8 cellular contexts compared by ENCODE assay signal in the genomic region with DNA sequence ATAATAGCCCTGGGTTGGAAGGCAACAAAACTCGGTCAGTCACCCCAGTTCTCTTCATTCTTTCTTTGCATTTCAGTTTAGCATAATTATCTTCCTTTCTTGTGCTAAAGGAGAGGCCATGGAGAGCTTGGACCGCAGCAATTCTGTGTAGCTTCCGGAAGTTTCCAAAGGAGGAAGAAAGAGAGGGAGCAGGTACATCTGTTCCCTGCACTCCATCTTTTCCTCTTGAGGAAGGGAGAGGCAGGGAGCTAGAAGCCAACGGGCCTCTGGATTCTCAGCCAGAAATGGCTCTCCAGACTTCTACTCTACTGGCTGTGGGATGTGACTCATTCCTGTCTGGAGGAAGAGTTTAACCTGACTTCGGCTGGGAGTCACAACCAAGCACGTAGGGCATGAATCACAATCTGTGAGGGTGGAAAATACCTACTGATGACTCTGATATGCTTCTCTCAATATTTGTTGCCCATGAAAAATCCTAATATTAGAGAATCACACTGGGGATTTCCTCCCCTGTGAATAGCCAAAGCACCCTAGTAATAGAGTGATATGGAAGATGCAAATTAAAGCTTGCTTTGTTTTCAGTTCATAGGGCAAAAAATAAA. TPM values are rescaled to one million over a fixed set of nuclear protein-coding genes. Genes with fewer than 3 reads are reported as not detected.
A peak's percentile ranks its signal among the peaks of the same experiment; 100 is the strongest.
DNase-seq lines count a peak whose midpoint lies in the region; ATAC-seq lines count a peak whose summit lies in the region.

No MANE protein-coding gene starts in this region.

- DNase-seq in activated CD4-positive, alpha-beta T cell treated with anti-CD3 and anti-CD28 coated beads for 36 hours = peak; percentile 66
- DNase-seq in activated CD4-positive, alpha-beta T cell treated with anti-CD3 and anti-CD28 coated beads, Interleukin-2, amount 50 U/mL, for 1 hour = no peak
- peak; percentile 28 for DNase-seq in activated naive CD4-positive, alpha-beta T cell treated with anti-CD3 and anti-CD28 coated beads, Interleukin-2, amount 50 U/mL, for 16 hours
- DNase-seq in left ventricle myocardium superior (no peak), cerebellar nuclear complex (lab: John Stamatoyannopoulos, UW) (no peak)
- peak; percentile 33 to 44 (median 35) for DNase-seq in stimulated activated CD4-positive, alpha-beta T cell treated with anti-CD3 and anti-CD28 coated beads, Interleukin-12 subunit alpha, Interleukin-12 subunit beta, amount 100 ng/mL, for 48 hours (ENCODE audit: low read depth in 2 of 3, low spot score in 1 of 3)

- ATAC-seq in activated CD4-positive, alpha-beta T cell treated with anti-CD3 and anti-CD28 coated beads for 36 hours = peak; percentile 74
- ATAC-seq in HG03439 (IDR thresholded peaks at IDR 0.05; ENCODE audit: unreplicated experiment) (peak; percentile 57), left ventricle myocardium superior (peak; percentile 67), GM21447 (IDR thresholded peaks at IDR 0.05; ENCODE audit: unreplicated experiment) (no peak)

- peaks cover 17% of the 10 kb centered on the region for H3K36me3 Mint-ChIP-seq in activated CD4-positive, alpha-beta T cell treated with anti-CD3 and anti-CD28 coated beads for 36 hours (ENCODE audit: low read depth)

- H3K27me3 Mint-ChIP-seq in activated CD4-positive, alpha-beta T cell treated with anti-CD3 and anti-CD28 coated beads for 36 hours = no peaks in the 10 kb centered on the region

- POLR2A ChIA-PET in activated CD4-positive, alpha-beta T cell treated with anti-CD3 and anti-CD28 coated beads for 36 hours (lab: Charles Lee) = no interaction called here

- H3K9me3 Mint-ChIP-seq in activated CD4-positive, alpha-beta T cell treated with anti-CD3 and anti-CD28 coated beads for 36 hours (ENCODE audit: low read depth) = peaks cover 5% of the 10 kb centered on the region

- peak overlapping the region; percentile 86 for H3K27ac Mint-ChIP-seq in activated CD4-positive, alpha-beta T cell treated with anti-CD3 and anti-CD28 coated beads for 36 hours

- CTCF ChIA-PET in activated CD4-positive, alpha-beta T cell treated with anti-CD3 and anti-CD28 coated beads for 36 hours (lab: Charles Lee) = interaction anchor here (1.0 to 2.4 kb wide), 2 partner anchors 16 kb away, joined by 3 to 11 read pairs; no protein-coding TSS in a partner anchor

- H3K4me1 Mint-ChIP-seq in activated CD4-positive, alpha-beta T cell treated with anti-CD3 and anti-CD28 coated beads for 36 hours = peaks cover 67% of the 10 kb centered on the region

- H3K4me3 Mint-ChIP-seq in activated CD4-positive, alpha-beta T cell treated with anti-CD3 and anti-CD28 coated beads for 36 hours = no peak overlapping the region

- intact Hi-C loops in activated CD4-positive, alpha-beta T cell treated with anti-CD3 and anti-CD28 coated beads for 36 hours (cut with DNase I, micrococcal nuclease) = loop anchor here (5.0 to 10.0 kb wide), 6 partner anchors 378 to 1152 kb away; partner anchors contain the start of genes ARID2 (in 1 of the 2) and SCAF11 (in 1 of the 2)
- intact Hi-C loops in left ventricle myocardium superior (cut with micrococcal nuclease) = no loop called here

RNA-seq across cellular contexts. Expression of gene ANO6, which starts 17.0 kb away (rescaled TPM):
- 10 to 100 TPM; 18.7 to 20.3 TPM for total RNA-seq in activated CD4-positive, alpha-beta T cell treated with anti-CD3 and anti-CD28 coated beads for 36 hours
- 44.9 TPM for total RNA-seq in left ventricle myocardium superior

Comparison
In these comparisons a context has a peak if more than half of its experiments do, and no peak if none do; other contexts are left out.
1. DNase-seq: peak in activated CD4-positive, alpha-beta T cell treated with anti-CD3 and anti-CD28 coated beads for 36 hours (single experiment), activated naive CD4-positive, alpha-beta T cell treated with anti-CD3 and anti-CD28 coated beads, Interleukin-2, amount 50 U/mL, for 16 hours (single experiment) and stimulated activated CD4-positive, alpha-beta T cell treated with anti-CD3 and anti-CD28 coated beads, Interleukin-12 subunit alpha, Interleukin-12 subunit beta, amount 100 ng/mL, for 48 hours (3 of 3); none in activated CD4-positive, alpha-beta T cell treated with anti-CD3 and anti-CD28 coated beads, Interleukin-2, amount 50 U/mL, for 1 hour (single experiment), left ventricle myocardium superior (single experiment) and cerebellar nuclear complex (0 of 2).